ENCODE assay signal across 16 cellular contexts in genomic region chr10:27244976-27245375, GRCh38. TPM values are rescaled to one million over a fixed set of nuclear protein-coding genes. Genes with fewer than 3 reads are reported as not detected.
DNase-seq lines count a peak whose midpoint lies in the region; ATAC-seq, FAIRE-seq and TF ChIP-seq lines count a peak whose summit lies in the region.
"Had no signal": no experiment of that assay in that cellular context is flagged by ENCODE, and none has a peak within 500 bp of the region (broad histone marks: within the 10 kb centered on the region; RNA-seq: fewer than 3 reads in every experiment).

No MANE protein-coding gene starts in this region.

- H3K27me3 Mint-ChIP-seq in activated naive CD4-positive, alpha-beta T cell treated with anti-CD3 and anti-CD28 coated beads, Interleukin-2, amount 50 U/mL, for 24 hours, result no peaks in the 10 kb centered on the region
- no peaks in the 10 kb centered on the region for H3K27me3 Mint-ChIP-seq in stimulated activated naive B cell treated with anti-CD40 and anti-IgM and Interleukin-4, amounts not matched to agents 10 μg/mL and 1 μg/mL and 100 μg/mL, for 72 hours

- no peak for DNase-seq in activated naive CD4-positive, alpha-beta T cell (lab: John Stamatoyannopoulos, UW)
- DNase-seq in K562 (ENCODE audit: extremely low read depth in 1 of 4, low spot score in 3 of 4) (peak in 1 of 4 experiments; percentile 19), vagina (ENCODE audit: extremely low spot score in 2 of 2) (no peak), DMS 273 (lab: John Stamatoyannopoulos, UW; ENCODE audit: unreplicated experiment) (no peak), Right ventricle myocardium inferior (ENCODE audit: missing footprints) (no peak)
- DNase-seq in stimulated activated naive B cell treated with anti-CD40 and anti-IgM and Interleukin-4, amounts not matched to agents 10 μg/mL and 1 μg/mL and 100 μg/mL, for 72 hours, result no peak
- DNase-seq: Caco-2; CD8-positive, alpha-beta memory T cell; DMS53; GF-D8; GM23248 had no signal

- CTCF ChIA-PET in HEK293 (lab: Yijun Ruan, JAX) (no interaction called here), K562 (lab: Yijun Ruan, JAX; ENCODE audit: low intra/inter-chr PET ratio) (interaction anchor here (0.6 kb wide), 1 partner anchor 1168 kb away, joined by 6 read pairs; no protein-coding TSS in a partner anchor)

- no peak overlapping the region for H3K4me3 Mint-ChIP-seq in activated naive CD4-positive, alpha-beta T cell treated with anti-CD3 and anti-CD28 coated beads, Interleukin-2, amount 50 U/mL, for 24 hours
- H3K4me3 Mint-ChIP-seq in stimulated activated naive B cell treated with anti-CD40 and anti-IgM and Interleukin-4, amounts not matched to agents 10 μg/mL and 1 μg/mL and 100 μg/mL, for 72 hours, result no peak overlapping the region
- H3K4me3 Mint-ChIP-seq: CD14-positive monocyte; CD8-positive, alpha-beta memory T cell had no signal

- H2AFZ ChIP-seq in K562 (ENCODE audit: low read depth, low read length), result no peak overlapping the region
- H2AFZ ChIP-seq: GM23248 had no signal

- H3K27ac ChIP-seq in HEK293 (ENCODE audit: extremely low read depth, low read depth, low read length) (no peak overlapping the region), K562 (ENCODE audit: extremely low read depth, low read depth, low read length) (no peak overlapping the region), vagina (no peak overlapping the region)
- H3K27ac ChIP-seq: GM23248 had no signal

- H3K36me3 ChIP-seq in HEK293 (ENCODE audit: control insufficient read depth in 2 of 2, insufficient read depth in 1 of 2, low read length in 2 of 2) (no peaks in the 10 kb centered on the region), K562 (ENCODE audit: control insufficient read depth, insufficient read depth, low read length) (no peaks in the 10 kb centered on the region), vagina (no peaks in the 10 kb centered on the region)

- no peaks in the 10 kb centered on the region for H3K9me1 ChIP-seq in K562 (ENCODE audit: control insufficient read depth, insufficient read depth, low read length)

- H3K27me3 ChIP-seq in K562 (ENCODE audit: control insufficient read depth in 2 of 2, insufficient read depth in 2 of 2, low read length in 2 of 2) (no peaks in the 10 kb centered on the region), vagina (no peaks in the 10 kb centered on the region)

- no peak for TF ChIP-seq RAD21 in K562 (CRISPR knock-in tag; conservative IDR thresholded peaks at IDR 0.05 in 1 of 2, IDR thresholded peaks at IDR 0.05 in 1 of 2)

- no peaks in the 10 kb centered on the region for H4K20me1 ChIP-seq in K562 (replicated peaks; ENCODE audit: control insufficient read depth, insufficient read depth, low read length)

- H3K9me3 Mint-ChIP-seq in activated naive CD4-positive, alpha-beta T cell treated with anti-CD3 and anti-CD28 coated beads, Interleukin-2, amount 50 U/mL, for 24 hours, result no peaks in the 10 kb centered on the region
- H3K9me3 Mint-ChIP-seq in stimulated activated naive B cell treated with anti-CD40 and anti-IgM and Interleukin-4, amounts not matched to agents 10 μg/mL and 1 μg/mL and 100 μg/mL, for 72 hours, result no peaks in the 10 kb centered on the region

- H3K79me2 ChIP-seq in K562 (ENCODE audit: control insufficient read depth, insufficient read depth, low read length), result peaks cover 4% of the 10 kb centered on the region

- FAIRE-seq in K562 (lab: Jason Lieb, UNC), result no peak
- FAIRE-seq: H54, HTR-8/SVneo had no signal

- H3K9me3 ChIP-seq in HEK293 (ENCODE audit: control insufficient read depth, insufficient read depth, low read depth, low read length), result no peaks in the 10 kb centered on the region
- H3K9me3 ChIP-seq in K562 (replicated peaks; ENCODE audit: control insufficient read depth, insufficient read depth, low read depth, low read length), result no peaks in the 10 kb centered on the region
- H3K9me3 ChIP-seq in vagina, result no peaks in the 10 kb centered on the region
- H3K9me3 ChIP-seq: Caco-2 had no signal

- no peak for TF ChIP-seq EP300 in K562 (IDR thresholded peaks at IDR 0.05; ENCODE audit: low read length)

- POLR2A ChIA-PET in HEK293 (lab: Yijun Ruan, JAX), result no interaction called here
- POLR2A ChIA-PET in K562 (lab: Yijun Ruan, JAX), result no interaction called here

- TF ChIP-seq POLR2A in K562 (conservative IDR thresholded peaks at IDR 0.05), result no peak
- no peak for TF ChIP-seq POLR2A in vagina (IDR thresholded peaks at IDR 0.05)

- TF ChIP-seq CTCF in HEK293 (tag by site-specific recombination; IDR thresholded peaks at IDR 0.05), result no peak
- no peak for TF ChIP-seq CTCF in K562 (IDR thresholded peaks at IDR 0.05 in 2 of 3, conservative IDR thresholded peaks at IDR 0.05 in 1 of 3; ENCODE audit: insufficient read depth in 2 of 3, low read depth in 1 of 3, low read length in 3 of 3)
- no peak for TF ChIP-seq CTCF in vagina (IDR thresholded peaks at IDR 0.05)

- H3K4me1 ChIP-seq in HEK293 (ENCODE audit: control insufficient read depth, insufficient read depth, low read length) (no peaks in the 10 kb centered on the region), K562 (replicated peaks in 1 of 2; ENCODE audit: control insufficient read depth in 2 of 2, insufficient read depth in 2 of 2, low read length in 2 of 2) (peaks cover 12 to 19% of the 10 kb centered on the region in 2 experiments; a peak in 4 of 5 replicates), vagina (peaks cover 16% of the 10 kb centered on the region)

- no peak overlapping the region for H3K9ac ChIP-seq in K562 (ENCODE audit: insufficient read depth in 1 of 2, low read depth in 2 of 2, low read length in 2 of 2)
- H3K9ac ChIP-seq: GM23248 had no signal

- H3K4me1 Mint-ChIP-seq in activated naive CD4-positive, alpha-beta T cell treated with anti-CD3 and anti-CD28 coated beads, Interleukin-2, amount 50 U/mL, for 24 hours, result peaks cover 23% of the 10 kb centered on the region
- peaks cover 19 to 21% of the 10 kb centered on the region in 2 donors for H3K4me1 Mint-ChIP-seq in stimulated activated naive B cell treated with anti-CD40 and anti-IgM and Interleukin-4, amounts not matched to agents 10 μg/mL and 1 μg/mL and 100 μg/mL, for 72 hours

- H3K4me3 ChIP-seq in HEK293 (ENCODE audit: low read depth, low read length), result no peak overlapping the region
- no peak overlapping the region for H3K4me3 ChIP-seq in K562
- no peak overlapping the region for H3K4me3 ChIP-seq in vagina
- H3K4me3 ChIP-seq: GM23248 had no signal

- H3K36me3 Mint-ChIP-seq in activated naive CD4-positive, alpha-beta T cell treated with anti-CD3 and anti-CD28 coated beads, Interleukin-2, amount 50 U/mL, for 24 hours, result no peaks in the 10 kb centered on the region
- H3K36me3 Mint-ChIP-seq in stimulated activated naive B cell treated with anti-CD40 and anti-IgM and Interleukin-4, amounts not matched to agents 10 μg/mL and 1 μg/mL and 100 μg/mL, for 72 hours, result peaks cover 4 to 18% of the 10 kb centered on the region in 2 donors
- H3K36me3 Mint-ChIP-seq: CD14-positive monocyte had no signal

- H3K27ac Mint-ChIP-seq in activated naive CD4-positive, alpha-beta T cell treated with anti-CD3 and anti-CD28 coated beads, Interleukin-2, amount 50 U/mL, for 24 hours, result peak overlapping the region; percentile 53
- peak overlapping the region; percentile 1 for H3K27ac Mint-ChIP-seq in stimulated activated naive B cell treated with anti-CD40 and anti-IgM and Interleukin-4, amounts not matched to agents 10 μg/mL and 1 μg/mL and 100 μg/mL, for 72 hours

- WGBS in K562 (ENCODE audit: insufficient coverage, low coverage, missing lambda C conversion rate), result 20% methylated on average over 1 of the region's 1 CpG

- ATAC-seq in K562 (no peak), Right ventricle myocardium inferior (no peak)
- ATAC-seq in stimulated activated naive B cell treated with anti-CD40 and anti-IgM and Interleukin-4, amounts not matched to agents 10 μg/mL and 1 μg/mL and 100 μg/mL, for 72 hours (replicated peaks), result no peak

- in situ Hi-C loops in K562 (cut with MboI), result no loop called here

- no peak overlapping the region for H3K4me2 ChIP-seq in K562 (ENCODE audit: insufficient read depth, low read length)

- no TSS peak for BruUV-seq in K562 (replicated peaks; lab: Mats Ljungman, UMichigan)

- intact Hi-C loops in K562 (cut with micrococcal nuclease), result loop anchor here (10.0 kb wide), 1 partner anchor 280 kb away; no protein-coding TSS in a partner anchor
- intact Hi-C loops in vagina (cut with DNase I), result loop anchor here (5.0 kb wide), 1 partner anchor 88 kb away; the partner anchor contains the start of gene MASTL
- intact Hi-C loops in Right ventricle myocardium inferior (cut with DNase I), result loop anchor here (5.0 kb wide), 1 partner anchor 1287 kb away; the partner anchor contains the start of gene WAC

TF ChIP-seq in HEK293, 187 proteins besides CTCF, POLR2A, EP300 and RAD21 (continues in another document):
- peak; percentile 91 for TF ChIP-seq ZSCAN16 (tag by site-specific recombination; IDR thresholded peaks at IDR 0.05)
- no peak for TF ChIP-seq ZNF184 (tag by site-specific recombination; IDR thresholded peaks at IDR 0.05)
- TF ChIP-seq SALL2 (tag by site-specific recombination; IDR thresholded peaks at IDR 0.05; ENCODE audit: borderline replicate concordance), result no peak
- TF ChIP-seq SCRT2 (tag by site-specific recombination; IDR thresholded peaks at IDR 0.05), result no peak

TF ChIP-seq in K562, 482 proteins besides CTCF, POLR2A, EP300 and RAD21 (continues in another document):
- TF ChIP-seq BCOR (IDR thresholded peaks at IDR 0.05), result 0 out of 2 replicates have a peak, but pooled peaks have one; percentile 27
- TF ChIP-seq ZFP30 (CRISPR knock-in tag; IDR thresholded peaks at IDR 0.05; ENCODE audit: borderline replicate concordance), result no peak
- TF ChIP-seq KDM1A (IDR thresholded peaks at IDR 0.05), result 0 out of 4 replicates have a peak, but pooled peaks of 1 of the 2 experiments have one; percentile 15

RNA-seq across cellular contexts. Expression of gene ACBD5, which starts 4.4 kb away (rescaled TPM):
- total RNA-seq in K562 (2011; cell fraction: chromatin; rRNA removed; ENCODE audit: low replicate concordance), result 4.2 and 9.1 TPM in 2 replicates
- total RNA-seq in K562 (2011; cell fraction: nucleolus; rRNA removed), result 3.2 and 3.8 TPM in 2 replicates
- 3.8 and 5.0 TPM in 2 replicates for total RNA-seq in K562 (2011; cell fraction: nucleoplasm; rRNA removed)
- total RNA-seq in K562 (2014; rRNA removed) (7.8 and 9.9 TPM in 2 replicates), K562 (2014; rRNA removed; fragmentation: Illumina TruSeq; extraction: Trizol) (10.3 TPM in 2 replicates), K562 (2015; rRNA removed; fragmentation: Illumina TruSeq; extraction: Trizol) (10.1 and 10.3 TPM in 2 replicates), K562 (2021) (8.4 and 8.7 TPM in 2 replicates), vagina (12.3 TPM), Right ventricle myocardium inferior (77.5 TPM)
- polyA plus RNA-seq in K562 (2011; rRNA removed) (7.4 and 7.9 TPM in 2 replicates), K562 (2014; fragmentation: Illumina TruSeq; extraction: Trizol) (7.6 and 8.5 TPM in 2 replicates), K562 (2014; fragmentation: Nextera tagmentation; extraction: Ambion mirVana) (1 to 10 TPM; 1.5 to 2.2 TPM), K562 (2014; rRNA removed) (5.1 and 6.1 TPM in 2 replicates)
- polyA plus RNA-seq in K562 (2011; cell fraction: cytosol; rRNA removed), result 1.6 and 4.7 TPM in 2 replicates
- 3.2 and 4.5 TPM in 2 replicates for polyA plus RNA-seq in K562 (2011; cell fraction: nucleus; rRNA removed)
- polyA plus RNA-seq in K562 (2012), result 5.4 and 6.1 TPM in 2 replicates
- 8.9 and 10.8 TPM in 2 replicates for polyA minus RNA-seq in K562 (2011; rRNA and poly(A)+ RNA removed)
- polyA minus RNA-seq in K562 (2011; cell fraction: cytosol; rRNA and poly(A)+ RNA removed), result 4.4 and 6.7 TPM in 2 replicates
- 2.2 and 6.0 TPM in 2 replicates for polyA minus RNA-seq in K562 (2011; cell fraction: nucleus; rRNA and poly(A)+ RNA removed)
